Comparison of ENCODE assay signal across 18 cellular contexts in the genomic region with DNA sequence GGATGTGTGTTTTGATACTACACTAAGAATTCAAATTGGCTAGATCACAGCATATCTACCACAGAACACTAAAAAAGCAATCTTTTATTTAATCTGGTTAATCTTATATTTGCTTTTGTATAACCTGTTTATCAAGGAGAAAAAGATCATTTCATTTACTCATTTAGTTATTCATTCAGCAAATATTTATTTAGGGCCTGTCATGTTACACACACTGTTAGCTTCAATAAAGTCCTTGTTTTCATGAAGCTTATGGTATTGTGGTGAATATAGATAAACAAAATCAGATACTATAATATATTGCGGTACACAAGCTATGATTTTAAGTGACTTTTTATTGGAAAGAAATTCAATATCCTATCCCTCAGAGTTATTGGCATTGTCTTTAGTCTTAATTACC.
DNase-seq lines count a peak whose midpoint lies in the region; ATAC-seq and TF ChIP-seq lines count a peak whose summit lies in the region.
"Had no signal": no experiment of that assay in that cellular context is flagged by ENCODE, and none has a peak within 500 bp of the region (broad histone marks: within the 10 kb centered on the region; RNA-seq: fewer than 3 reads in every experiment).

No MANE protein-coding gene starts in this region.

- no peaks in the 10 kb centered on the region for H3K27me3 ChIP-seq in Karpas-422 (ENCODE audit: low read length)
- no peaks in the 10 kb centered on the region for H3K27me3 ChIP-seq in PC-3 (ENCODE audit: low read length)
- no peaks in the 10 kb centered on the region for H3K27me3 ChIP-seq in mammary epithelial cell (ENCODE audit: insufficient read depth, low read length)

- ATAC-seq in PC-3 = peak; percentile 94
- ATAC-seq: A549, GM12878 had no signal

- H3K9ac ChIP-seq in Karpas-422 (ENCODE audit: low read length) (no peak overlapping the region), PC-3 (ENCODE audit: low read length) (no peak overlapping the region), mammary epithelial cell (ENCODE audit: insufficient read depth, low read length) (no peak overlapping the region)
- H3K9ac ChIP-seq: GM23248 had no signal

- H3K36me3 ChIP-seq in Karpas-422 (ENCODE audit: insufficient read depth, low read length) (no peaks in the 10 kb centered on the region), PC-3 (ENCODE audit: low read depth, low read length) (no peaks in the 10 kb centered on the region), mammary epithelial cell (ENCODE audit: insufficient read depth, low read length) (no peaks in the 10 kb centered on the region)
- H3K36me3 ChIP-seq: HAP-1 had no signal

- dilution Hi-C loops in mammary epithelial cell (cut with HindIII; ENCODE audit: low sequenced_read_pairs) = no loop called here

- intact Hi-C loops in PC-3 (cut with micrococcal nuclease) (loop anchor here (1.0 to 2.0 kb wide), 6 partner anchors 29 to 347 kb away; no protein-coding TSS in a partner anchor), mammary epithelial cell (cut with micrococcal nuclease) (no loop called here)

- H3K9me2 ChIP-seq in Karpas-422 (replicated peaks; ENCODE audit: insufficient read depth, low read length) (no peaks in the 10 kb centered on the region), PC-3 (replicated peaks; ENCODE audit: low read length) (no peaks in the 10 kb centered on the region)

- H3F3A ChIP-seq in PC-3 (ENCODE audit: low read length, unreplicated experiment) = peaks cover 3% of the 10 kb centered on the region

- H3K4me2 ChIP-seq in Karpas-422 (ENCODE audit: low read depth, low read length, poor library complexity, severe bottlenecking) = no peak overlapping the region
- H3K4me2 ChIP-seq in PC-3 (ENCODE audit: low read length) = peak overlapping the region; percentile 70
- no peak overlapping the region for H3K4me2 ChIP-seq in mammary epithelial cell (ENCODE audit: insufficient read depth, low read depth, low read length)
- H3K4me2 ChIP-seq: A549 had no signal

- peak; percentile 70 for DNase-seq in DMS53 (lab: John Stamatoyannopoulos, UW)
- no peak for DNase-seq in Karpas-422
- DNase-seq in PC-3 = peak; percentile 87
- peak; percentile 1 for DNase-seq in epithelial cell of prostate (ENCODE audit: low read depth, low spot score)
- DNase-seq in mammary epithelial cell = no peak
- DNase-seq in mesenteric fat pad (ENCODE audit: low spot score) = no peak
- no peak for DNase-seq in NCI-H1048 (lab: John Stamatoyannopoulos, UW)
- DNase-seq: AML-193; Caco-2; CD4-positive, alpha-beta T cell; DMS153; DND-41; EL; GM23248 had no signal

- in situ Hi-C loops in mammary epithelial cell (cut with MboI; ENCODE audit: low sequenced_read_pairs in 2 of 2) = no loop called here

- H4K20me1 ChIP-seq in Karpas-422 (ENCODE audit: insufficient read depth, low read depth, low read length) = no peaks in the 10 kb centered on the region
- H4K20me1 ChIP-seq in PC-3 (ENCODE audit: low read length) = no peaks in the 10 kb centered on the region
- no peaks in the 10 kb centered on the region for H4K20me1 ChIP-seq in mammary epithelial cell (ENCODE audit: insufficient read depth, low read length)

- H3K79me2 ChIP-seq in Karpas-422 (ENCODE audit: low read length) = no peaks in the 10 kb centered on the region
- no peaks in the 10 kb centered on the region for H3K79me2 ChIP-seq in PC-3 (ENCODE audit: low read length)
- H3K79me2 ChIP-seq in mammary epithelial cell (ENCODE audit: insufficient read depth, low read length) = no peaks in the 10 kb centered on the region

- CTCF ChIA-PET in PC-3 (lab: Charles Lee) (interaction anchor here (0.9 kb wide), 1 partner anchor 347 kb away, joined by 3 read pairs; no protein-coding TSS in a partner anchor), mammary epithelial cell (lab: Charles Lee; ENCODE audit: low non-redundant PET) (no interaction called here)

- no peak for TF ChIP-seq CTCF in PC-3 (conservative IDR thresholded peaks at IDR 0.05; ENCODE audit: low read depth, low read length)
- TF ChIP-seq CTCF in mammary epithelial cell (conservative IDR thresholded peaks at IDR 0.05 in 1 of 2, IDR thresholded peaks at IDR 0.05 in 1 of 2; ENCODE audit: extremely low read depth in 1 of 2, insufficient read depth in 1 of 2, low read depth in 1 of 2, low read length in 2 of 2) = no peak

- peak overlapping the region; percentile 10; the same call in 1 of the 2 replicates for H2AFZ ChIP-seq in Karpas-422 (ENCODE audit: low read length)
- H2AFZ ChIP-seq in PC-3 (ENCODE audit: low read length) = no peak overlapping the region
- H2AFZ ChIP-seq in mammary epithelial cell (ENCODE audit: low read depth, low read length) = no peak overlapping the region
- H2AFZ ChIP-seq: GM23248 had no signal

- H3K4me3 ChIP-seq in Karpas-422 (ENCODE audit: low read length) (no peak overlapping the region), PC-3 (ENCODE audit: low read length) (no peak overlapping the region), mammary epithelial cell (replicated peaks in 1 of 3; ENCODE audit: insufficient read depth in 1 of 3, low read depth in 2 of 3, low read length in 3 of 3) (no peak overlapping the region)
- H3K4me3 ChIP-seq: A549, GM12878, GM23248, HAP-1 had no signal

- no peaks in the 10 kb centered on the region; the same call in 1 of the 2 replicates for H3K4me1 ChIP-seq in Karpas-422 (ENCODE audit: low read length)
- H3K4me1 ChIP-seq in PC-3 (ENCODE audit: insufficient read depth, low read length) = peaks cover 16% of the 10 kb centered on the region
- H3K4me1 ChIP-seq in mammary epithelial cell (ENCODE audit: insufficient read depth, low read length) = no peaks in the 10 kb centered on the region
- H3K4me1 ChIP-seq: Caco-2, HAP-1 had no signal

- 100% methylated on average over 1 of the region's 1 CpG for WGBS in mammary epithelial cell (ENCODE audit: low coverage, missing lambda C conversion rate)

- BruUV-seq in PC-3 (replicated peaks; lab: Mats Ljungman, UMichigan) = no TSS peak
- BruUV-seq in mammary epithelial cell (replicated peaks; lab: Mats Ljungman, UMichigan) = no TSS peak

- POLR2A ChIA-PET in PC-3 (lab: Charles Lee; ENCODE audit: unreplicated experiment) = no interaction called here

- H3K27ac ChIP-seq in Karpas-422 (ENCODE audit: low read length) = no peak overlapping the region
- peak overlapping the region; percentile 54; the same call in 1 of the 2 replicates for H3K27ac ChIP-seq in PC-3 (ENCODE audit: low read length)
- no peak overlapping the region for H3K27ac ChIP-seq in epithelial cell of prostate
- H3K27ac ChIP-seq in mammary epithelial cell (ENCODE audit: insufficient read depth, low read depth, low read length) = no peak overlapping the region
- H3K27ac ChIP-seq: A549, C4-2B, GM23248 had no signal

- peaks cover 6% of the 10 kb centered on the region; the same call in 1 of the 2 replicates for H3K9me3 ChIP-seq in Karpas-422 (ENCODE audit: low read length)
- no peaks in the 10 kb centered on the region for H3K9me3 ChIP-seq in PC-3 (ENCODE audit: low read length)
- no peaks in the 10 kb centered on the region for H3K9me3 ChIP-seq in mammary epithelial cell (replicated peaks; ENCODE audit: insufficient read depth, low read length)
- H3K9me3 ChIP-seq: A549, Caco-2, HAP-1 had no signal

Comparison
In these comparisons a context has a peak if more than half of its experiments do, and no peak if none do; other contexts are left out.
1. DNase-seq: peak in DMS53 (single experiment), PC-3 (single experiment) and epithelial cell of prostate (single experiment); none in Karpas-422 (single experiment), mammary epithelial cell (single experiment), mesenteric fat pad (single experiment) and NCI-H1048 (single experiment).